Comparison of ENCODE assay signal across 9 cellular contexts in the genomic region with DNA sequence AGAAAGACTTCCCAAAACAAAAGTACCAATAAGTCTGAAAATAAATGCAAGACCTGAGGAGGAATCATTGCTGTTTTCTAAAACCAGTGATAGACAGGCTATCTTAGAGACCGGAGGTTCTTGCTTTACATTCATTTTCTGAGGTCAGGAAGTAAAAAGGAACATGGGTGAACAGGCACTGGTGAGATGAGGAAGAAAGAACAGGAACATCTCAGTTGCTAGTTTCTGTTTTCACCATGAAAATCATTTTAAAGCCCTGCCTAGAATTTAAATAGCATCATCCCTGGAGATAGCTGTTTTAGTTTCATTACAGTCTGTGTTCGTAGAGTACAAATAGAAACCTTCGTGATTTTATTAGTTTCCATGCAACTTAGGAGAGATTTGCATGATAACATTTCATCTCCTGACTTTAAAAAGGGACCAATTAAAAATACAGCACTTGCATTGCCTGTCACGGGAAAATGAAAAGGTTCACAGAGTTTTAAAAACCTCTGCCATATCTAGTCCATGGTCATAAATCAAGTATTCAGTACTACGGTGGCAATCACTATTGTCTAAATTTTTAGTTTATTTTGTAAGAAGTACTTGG. TPM values are rescaled to one million over a fixed set of nuclear protein-coding genes. Genes with fewer than 3 reads are reported as not detected.
A peak's percentile ranks its signal among the peaks of the same experiment; 100 is the strongest.
DNase-seq lines count a peak whose midpoint lies in the region; ATAC-seq and TF ChIP-seq lines count a peak whose summit lies in the region.
"Had no signal": no experiment of that assay in that cellular context is flagged by ENCODE, and none has a peak within 500 bp of the region (broad histone marks: within the 10 kb centered on the region; RNA-seq: fewer than 3 reads in every experiment).

No MANE protein-coding gene starts in this region.

- H3K27ac Mint-ChIP-seq in stimulated activated naive B cell treated with anti-CD40 and anti-IgM and Interleukin-4, amounts not matched to agents 10 μg/mL and 1 μg/mL and 100 μg/mL, for 72 hours = no peak overlapping the region

- H3K9me3 ChIP-seq in adipocyte (ENCODE audit: control insufficient read depth, low read length) (no peaks in the 10 kb centered on the region), SK-N-SH (no peaks in the 10 kb centered on the region)

- peak overlapping the region; percentile 55 for H3K9ac ChIP-seq in adipocyte (ENCODE audit: low read length)
- no peak overlapping the region for H3K9ac ChIP-seq in SK-N-SH

- ATAC-seq in GM21390 (IDR thresholded peaks at IDR 0.05; ENCODE audit: unreplicated experiment) (peak; percentile 85), HG03354 (IDR thresholded peaks at IDR 0.05; ENCODE audit: poor library complexity, severe bottlenecking, unreplicated experiment) (peak; percentile 66)
- ATAC-seq in stimulated activated naive B cell treated with anti-CD40 and anti-IgM and Interleukin-4, amounts not matched to agents 10 μg/mL and 1 μg/mL and 100 μg/mL, for 72 hours (replicated peaks) = peak; percentile 85 to 86

- H3K27me3 ChIP-seq in adipocyte (replicated peaks; ENCODE audit: control insufficient read depth, insufficient read depth, low read length) (no peaks in the 10 kb centered on the region), SK-N-SH (ENCODE audit: insufficient read depth) (no peaks in the 10 kb centered on the region)

- no peaks in the 10 kb centered on the region for H3K27me3 Mint-ChIP-seq in stimulated activated naive B cell treated with anti-CD40 and anti-IgM and Interleukin-4, amounts not matched to agents 10 μg/mL and 1 μg/mL and 100 μg/mL, for 72 hours

- no peak for TF ChIP-seq EP300 in SK-N-SH (IDR thresholded peaks at IDR 0.05; ENCODE audit: borderline replicate concordance in 1 of 2, low read depth in 1 of 2, low read length in 1 of 2)

- H3K9me2 ChIP-seq in SK-N-SH = no peaks in the 10 kb centered on the region

- no peaks in the 10 kb centered on the region for H3K36me3 Mint-ChIP-seq in stimulated activated naive B cell treated with anti-CD40 and anti-IgM and Interleukin-4, amounts not matched to agents 10 μg/mL and 1 μg/mL and 100 μg/mL, for 72 hours

- TF ChIP-seq RAD21 in SK-N-SH (IDR thresholded peaks at IDR 0.05; ENCODE audit: low read length) = no peak

- H3K4me1 ChIP-seq in adipocyte (ENCODE audit: control insufficient read depth, insufficient read depth, low read length) (peaks cover 8% of the 10 kb centered on the region), SK-N-SH (ENCODE audit: control insufficient read depth in 1 of 2, insufficient read depth in 2 of 2, low read depth in 1 of 2, low read length in 1 of 2) (no peaks in the 10 kb centered on the region)

- no peaks in the 10 kb centered on the region for H3K9me3 Mint-ChIP-seq in stimulated activated naive B cell treated with anti-CD40 and anti-IgM and Interleukin-4, amounts not matched to agents 10 μg/mL and 1 μg/mL and 100 μg/mL, for 72 hours

- H2AFZ ChIP-seq in SK-N-SH (ENCODE audit: low read depth) = no peak overlapping the region

- H3K4me1 Mint-ChIP-seq in stimulated activated naive B cell treated with anti-CD40 and anti-IgM and Interleukin-4, amounts not matched to agents 10 μg/mL and 1 μg/mL and 100 μg/mL, for 72 hours = peaks cover 15 to 33% of the 10 kb centered on the region in 2 donors

- no peaks in the 10 kb centered on the region for H3F3A ChIP-seq in SK-N-SH (replicated peaks; ENCODE audit: insufficient read depth)

- peak overlapping the region; percentile 22 to 26 for H3K4me3 Mint-ChIP-seq in stimulated activated naive B cell treated with anti-CD40 and anti-IgM and Interleukin-4, amounts not matched to agents 10 μg/mL and 1 μg/mL and 100 μg/mL, for 72 hours

- no peaks in the 10 kb centered on the region for H4K20me1 ChIP-seq in SK-N-SH (ENCODE audit: insufficient read depth)

- CTCF ChIA-PET in SK-N-SH (lab: Yijun Ruan, JAX) = interaction anchor here (0.7 to 1.7 kb wide), 3 partner anchors 11 to 18 kb away, joined by 3 to 5 read pairs (median 3); a partner anchor contains a TSS

- no peak overlapping the region for H3K27ac ChIP-seq in SK-N-SH (ENCODE audit: low read depth in 2 of 2, low read length in 1 of 2)

- no peak for TF ChIP-seq CTCF in SK-N-SH (IDR thresholded peaks at IDR 0.05)

- H3K36me3 ChIP-seq in adipocyte (ENCODE audit: control insufficient read depth, insufficient read depth, low read length, severe bottlenecking) (no peaks in the 10 kb centered on the region), SK-N-SH (replicated peaks in 1 of 2; ENCODE audit: control insufficient read depth in 1 of 2, insufficient read depth in 2 of 2, low read length in 1 of 2) (peaks cover 0 to 3% of the 10 kb centered on the region in 2 experiments)

- no peak overlapping the region for H3K4me2 ChIP-seq in SK-N-SH

- DNase-seq in adipocyte (ENCODE audit: low read depth) (no peak), NCI-H1092 treated with DMSO at 0.1 percent for 48 hours (lab: John Stamatoyannopoulos, UW) (no peak), NCI-H2081 (lab: John Stamatoyannopoulos, UW) (no peak), SK-N-SH (no peak), kidney glomerular epithelial cell (lab: John Stamatoyannopoulos, UW) (no peak)
- no peak for DNase-seq in stimulated activated naive B cell treated with anti-CD40 and anti-IgM and Interleukin-4, amounts not matched to agents 10 μg/mL and 1 μg/mL and 100 μg/mL, for 72 hours
- DNase-seq: SHP77 treated with DMSO at 0.1 percent for 48 hours had no signal

- H3K4me3 ChIP-seq in adipocyte (ENCODE audit: low read length) (peak overlapping the region; percentile 77), SK-N-SH (ENCODE audit: low read depth in 2 of 2, low read length in 1 of 2) (no peak overlapping the region)

- 82% methylated on average over 5 of the region's 5 CpGs for WGBS in SK-N-SH (ENCODE audit: low lambda C conversion rate)

- H3K79me2 ChIP-seq in SK-N-SH (ENCODE audit: insufficient read depth) = peaks cover 21% of the 10 kb centered on the region; the same call in 1 of the 2 replicates

- POLR2A ChIA-PET in SK-N-SH (lab: Yijun Ruan, JAX) = no interaction called here

TF ChIP-seq in SK-N-SH, 30 proteins besides CTCF, POLR2A, EP300 and RAD21:
- TF ChIP-seq RFX5 (IDR thresholded peaks at IDR 0.05; ENCODE audit: low read length) (no peak), CHD2 (IDR thresholded peaks at IDR 0.05; ENCODE audit: low read length, partially characterized antibody) (no peak), FOSL2 (IDR thresholded peaks at IDR 0.05; ENCODE audit: borderline replicate concordance, low read depth) (no peak), TEAD4 (IDR thresholded peaks at IDR 0.05; ENCODE audit: borderline replicate concordance, insufficient read depth) (no peak), NFIC (IDR thresholded peaks at IDR 0.05; ENCODE audit: borderline replicate concordance) (no peak), POLR2AphosphoS5 (IDR thresholded peaks at IDR 0.05; ENCODE audit: low read depth, low read length) (no peak), EZH2phosphoT487 (IDR thresholded peaks at IDR 0.05; ENCODE audit: borderline replicate concordance, low read depth) (no peak), YY1 (IDR thresholded peaks at IDR 0.05; ENCODE audit: low read depth) (no peak), ELF1 (IDR thresholded peaks at IDR 0.05) (no peak), GATA2 (CRISPR knock-in tag; IDR thresholded peaks at IDR 0.05) (no peak), FOXM1 (IDR thresholded peaks at IDR 0.05; ENCODE audit: low read depth) (no peak)
- TF ChIP-seq, protein P1, sequence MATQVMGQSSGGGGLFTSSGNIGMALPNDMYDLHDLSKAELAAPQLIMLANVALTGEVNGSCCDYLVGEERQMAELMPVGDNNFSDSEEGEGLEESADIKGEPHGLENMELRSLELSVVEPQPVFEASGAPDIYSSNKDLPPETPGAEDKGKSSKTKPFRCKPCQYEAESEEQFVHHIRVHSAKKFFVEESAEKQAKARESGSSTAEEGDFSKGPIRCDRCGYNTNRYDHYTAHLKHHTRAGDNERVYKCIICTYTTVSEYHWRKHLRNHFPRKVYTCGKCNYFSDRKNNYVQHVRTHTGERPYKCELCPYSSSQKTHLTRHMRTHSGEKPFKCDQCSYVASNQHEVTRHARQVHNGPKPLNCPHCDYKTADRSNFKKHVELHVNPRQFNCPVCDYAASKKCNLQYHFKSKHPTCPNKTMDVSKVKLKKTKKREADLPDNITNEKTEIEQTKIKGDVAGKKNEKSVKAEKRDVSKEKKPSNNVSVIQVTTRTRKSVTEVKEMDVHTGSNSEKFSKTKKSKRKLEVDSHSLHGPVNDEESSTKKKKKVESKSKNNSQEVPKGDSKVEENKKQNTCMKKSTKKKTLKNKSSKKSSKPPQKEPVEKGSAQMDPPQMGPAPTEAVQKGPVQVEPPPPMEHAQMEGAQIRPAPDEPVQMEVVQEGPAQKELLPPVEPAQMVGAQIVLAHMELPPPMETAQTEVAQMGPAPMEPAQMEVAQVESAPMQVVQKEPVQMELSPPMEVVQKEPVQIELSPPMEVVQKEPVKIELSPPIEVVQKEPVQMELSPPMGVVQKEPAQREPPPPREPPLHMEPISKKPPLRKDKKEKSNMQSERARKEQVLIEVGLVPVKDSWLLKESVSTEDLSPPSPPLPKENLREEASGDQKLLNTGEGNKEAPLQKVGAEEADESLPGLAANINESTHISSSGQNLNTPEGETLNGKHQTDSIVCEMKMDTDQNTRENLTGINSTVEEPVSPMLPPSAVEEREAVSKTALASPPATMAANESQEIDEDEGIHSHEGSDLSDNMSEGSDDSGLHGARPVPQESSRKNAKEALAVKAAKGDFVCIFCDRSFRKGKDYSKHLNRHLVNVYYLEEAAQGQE (IDR thresholded peaks at IDR 0.05; ENCODE audit: low read depth, low read length) = no peak
- TF ChIP-seq, protein P2, sequence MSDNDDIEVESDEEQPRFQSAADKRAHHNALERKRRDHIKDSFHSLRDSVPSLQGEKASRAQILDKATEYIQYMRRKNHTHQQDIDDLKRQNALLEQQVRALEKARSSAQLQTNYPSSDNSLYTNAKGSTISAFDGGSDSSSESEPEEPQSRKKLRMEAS (IDR thresholded peaks at IDR 0.05; ENCODE audit: low read depth) = no peak

RNA-seq across cellular contexts. Expression of a gene that starts 14.7 kb away (rescaled TPM):
- 81.2 and 107 TPM in 2 replicates for polyA plus RNA-seq in SK-N-SH (2012; rRNA removed)
- 59.4 and 73.4 TPM in 2 replicates for polyA plus RNA-seq in SK-N-SH (2012; cell fraction: cytosol; rRNA removed)
- 144 and 177 TPM in 2 replicates for polyA plus RNA-seq in SK-N-SH (2012; cell fraction: nucleus; rRNA removed)
